ENCODE assay signal across 17 cellular contexts in genomic region chr10:23643396-23643795, GRCh38.
A peak's percentile ranks its signal among the peaks of the same experiment; 100 is the strongest.
DNase-seq lines count a peak whose midpoint lies in the region; ATAC-seq lines count a peak whose summit lies in the region.
"Had no signal": no experiment of that assay in that cellular context is flagged by ENCODE, and none has a peak within 500 bp of the region (broad histone marks: within the 10 kb centered on the region; RNA-seq: fewer than 3 reads in every experiment).

No MANE protein-coding gene starts in this region.

- H3K27me3 ChIP-seq in naive thymus-derived CD4-positive, alpha-beta T cell (ENCODE audit: control insufficient read depth in 2 of 2, insufficient read depth in 2 of 2, low read length in 2 of 2): no peaks in the 10 kb centered on the region
- no peaks in the 10 kb centered on the region for H3K27me3 ChIP-seq in effector memory CD4-positive, alpha-beta T cell (replicated peaks; ENCODE audit: control insufficient read depth, insufficient read depth, low read length, poor library complexity, severe bottlenecking)
- H3K27me3 ChIP-seq: foreskin keratinocyte had no signal

- CTCF ChIA-PET in naive thymus-derived CD4-positive, alpha-beta T cell (lab: Charles Lee): interaction anchor here (0.6 kb wide), 3 partner anchors 14 to 645 kb away, joined by 3 to 4 read pairs (median 3); no protein-coding TSS in a partner anchor

- peak; percentile 67 for DNase-seq in GDM1 (lab: John Stamatoyannopoulos, UW)
- peak; percentile 91 for DNase-seq in MV-4-11 (lab: John Stamatoyannopoulos, UW)
- peak; percentile 2 for DNase-seq in amniotic epithelial cell (ENCODE audit: low read depth)
- DNase-seq in naive thymus-derived CD4-positive, alpha-beta T cell: no peak
- no peak for DNase-seq in effector memory CD4-positive, alpha-beta T cell
- no peak for DNase-seq in NCI-H146 treated with DMSO at 0.1 percent for 48 hours (lab: John Stamatoyannopoulos, UW; ENCODE audit: unreplicated experiment)
- no peak for DNase-seq in NCI-H82 (lab: John Stamatoyannopoulos, UW)
- DNase-seq: activated CD4-positive, alpha-beta memory T cell treated with anti-CD3 and anti-CD28 coated beads for 36 hours; activated naive CD4-positive, alpha-beta T cell treated with anti-CD3 and anti-CD28 coated beads, Interleukin-2, amount 50 U/mL, for 16 hours; Caco-2; NCI-H526 treated with DMSO at 0.1 percent for 48 hours; stimulated activated CD4-positive, alpha-beta T cell treated with anti-CD3 and anti-CD28 coated beads, Interleukin-2, amount 100 ng/mL, for 24 hours; stimulated activated naive CD4-positive, alpha-beta T cell treated with Interleukin-2 at 50 U/mL for 16 hours; T-cell had no signal

- no peaks in the 10 kb centered on the region for H3K9me3 Mint-ChIP-seq in naive thymus-derived CD4-positive, alpha-beta T cell
- H3K9me3 Mint-ChIP-seq: activated CD4-positive, alpha-beta memory T cell treated with anti-CD3 and anti-CD28 coated beads for 36 hours; T-cell had no signal

- intact Hi-C loops in naive thymus-derived CD4-positive, alpha-beta T cell (cut with micrococcal nuclease): no loop called here

- H3K4me1 ChIP-seq in naive thymus-derived CD4-positive, alpha-beta T cell (ENCODE audit: control insufficient read depth in 2 of 2, insufficient read depth in 2 of 2, low read length in 2 of 2): no peaks in the 10 kb centered on the region
- no peaks in the 10 kb centered on the region for H3K4me1 ChIP-seq in effector memory CD4-positive, alpha-beta T cell (ENCODE audit: control insufficient read depth, insufficient read depth, low read length, poor library complexity, severe bottlenecking)
- H3K4me1 ChIP-seq: Caco-2, foreskin keratinocyte, parathyroid adenoma had no signal

- H3K27me3 Mint-ChIP-seq in naive thymus-derived CD4-positive, alpha-beta T cell: peaks cover 4 to 17% (median 7%) of the 10 kb centered on the region in 5 donors

- peaks cover 0 to 1% (median 0%) of the 10 kb centered on the region in 7 donors for H3K4me1 Mint-ChIP-seq in naive thymus-derived CD4-positive, alpha-beta T cell
- H3K4me1 Mint-ChIP-seq: T-cell had no signal

- no peaks in the 10 kb centered on the region for H3K36me3 ChIP-seq in naive thymus-derived CD4-positive, alpha-beta T cell (ENCODE audit: control insufficient read depth in 2 of 3, insufficient read depth in 3 of 3, low read length in 3 of 3)
- no peaks in the 10 kb centered on the region for H3K36me3 ChIP-seq in effector memory CD4-positive, alpha-beta T cell (ENCODE audit: control insufficient read depth, insufficient read depth, low read length)

- POLR2A ChIA-PET in naive thymus-derived CD4-positive, alpha-beta T cell (lab: Charles Lee): no interaction called here

- H3K27ac Mint-ChIP-seq in naive thymus-derived CD4-positive, alpha-beta T cell: no peak overlapping the region
- H3K27ac Mint-ChIP-seq: activated CD4-positive, alpha-beta memory T cell treated with anti-CD3 and anti-CD28 coated beads for 36 hours; T-cell had no signal

- H3K9me3 ChIP-seq in naive thymus-derived CD4-positive, alpha-beta T cell (ENCODE audit: control insufficient read depth in 2 of 3, low read length in 3 of 3): no peaks in the 10 kb centered on the region
- no peaks in the 10 kb centered on the region for H3K9me3 ChIP-seq in effector memory CD4-positive, alpha-beta T cell (ENCODE audit: control insufficient read depth, low read length)
- H3K9me3 ChIP-seq: Caco-2 had no signal

- no peak overlapping the region for H3K4me3 Mint-ChIP-seq in naive thymus-derived CD4-positive, alpha-beta T cell
- H3K4me3 Mint-ChIP-seq: activated CD4-positive, alpha-beta memory T cell treated with anti-CD3 and anti-CD28 coated beads for 36 hours; T-cell had no signal

- no peaks in the 10 kb centered on the region for H3K36me3 Mint-ChIP-seq in naive thymus-derived CD4-positive, alpha-beta T cell
- H3K36me3 Mint-ChIP-seq: activated CD4-positive, alpha-beta memory T cell treated with anti-CD3 and anti-CD28 coated beads for 36 hours; T-cell had no signal

- no peak overlapping the region for H3K4me3 ChIP-seq in naive thymus-derived CD4-positive, alpha-beta T cell (ENCODE audit: low read length)
- no peak overlapping the region for H3K4me3 ChIP-seq in effector memory CD4-positive, alpha-beta T cell (ENCODE audit: insufficient read depth, low read depth, low read length, poor library complexity, severe bottlenecking)

- peak; percentile 91 for ATAC-seq in naive thymus-derived CD4-positive, alpha-beta T cell
- no peak for ATAC-seq in HG02840 (IDR thresholded peaks at IDR 0.05; ENCODE audit: low FRiP score, unreplicated experiment)
- ATAC-seq: foreskin keratinocyte, T-cell had no signal

- no peak overlapping the region for H3K27ac ChIP-seq in naive thymus-derived CD4-positive, alpha-beta T cell (ENCODE audit: low read depth, low read length)
- no peak overlapping the region for H3K27ac ChIP-seq in effector memory CD4-positive, alpha-beta T cell (ENCODE audit: insufficient read depth, low read length, poor library complexity, severe bottlenecking)
- H3K27ac ChIP-seq: foreskin keratinocyte, parathyroid adenoma had no signal

Comparison
In these comparisons a context has a peak if more than half of its experiments do, and no peak if none do; other contexts are left out.
1. DNase-seq: peak in GDM1 (single experiment), MV-4-11 (single experiment) and amniotic epithelial cell (single experiment); none in naive thymus-derived CD4-positive, alpha-beta T cell (0 of 9), effector memory CD4-positive, alpha-beta T cell (0 of 3), NCI-H146 treated with DMSO at 0.1 percent for 48 hours (single experiment) and NCI-H82 (single experiment).